In the genomic region with DNA sequence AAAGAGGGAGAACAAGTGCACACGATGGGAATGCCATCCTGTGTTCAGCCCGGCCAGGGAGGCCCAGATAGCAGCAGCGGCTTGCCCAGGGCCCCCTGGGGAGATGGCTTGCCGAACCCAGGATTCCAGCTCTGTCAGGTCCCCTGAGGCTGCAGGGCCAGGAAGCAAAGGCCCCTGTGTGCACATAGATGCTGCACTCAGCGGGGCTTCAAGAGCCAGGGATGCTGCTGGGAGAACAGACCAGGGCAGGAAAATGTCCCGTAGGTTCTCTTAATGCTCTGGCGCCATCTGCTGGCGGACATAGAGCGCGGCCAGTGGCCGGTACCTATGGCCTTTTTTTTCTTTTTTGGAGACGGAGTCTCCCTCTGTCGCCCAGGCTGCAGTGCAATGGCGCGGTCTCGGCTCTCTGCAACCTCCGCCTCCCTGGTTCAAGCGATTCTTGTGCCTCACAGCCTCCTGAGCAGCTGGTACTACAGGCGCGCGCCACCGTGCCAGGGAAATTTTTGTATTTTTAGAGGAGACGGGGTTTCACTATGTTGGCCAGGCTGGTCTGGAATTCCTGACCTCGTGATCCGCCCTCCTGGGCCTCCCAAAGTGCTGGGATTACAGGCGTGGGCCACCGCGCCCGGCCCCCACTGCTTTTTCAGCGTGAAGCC, we compare ENCODE assay signal across 8 cellular contexts. TPM values are rescaled to one million over a fixed set of nuclear protein-coding genes. Genes with fewer than 3 reads are reported as not detected.
DNase-seq lines count a peak whose midpoint lies in the region; ATAC-seq and TF ChIP-seq lines count a peak whose summit lies in the region.

No MANE protein-coding gene starts in this region.

- intact Hi-C loops in A673 (cut with micrococcal nuclease; ENCODE audit: unreplicated experiment) = loop anchor here (1.0 kb wide), 1 partner anchor 88 kb away; no protein-coding TSS in a partner anchor

- POLR2A ChIA-PET in A673 (lab: Charles Lee; ENCODE audit: low non-redundant PET) = no interaction called here

- H3K9me3 ChIP-seq in A673 (ENCODE audit: low read depth, low read length, poor library complexity, severe bottlenecking) = no peaks in the 10 kb centered on the region

- no peak overlapping the region for H3K4me3 ChIP-seq in A673 (ENCODE audit: low read depth, low read length, poor library complexity, severe bottlenecking)

- TF ChIP-seq CTCF in A673 (conservative IDR thresholded peaks at IDR 0.05; ENCODE audit: low read depth, low read length) = peak; percentile 89

- DNase-seq in A673 (ENCODE audit: low spot score) (peak; percentile 78), NCI-H2171 (lab: John Stamatoyannopoulos, UW) (peak; percentile 24), kidney tubule cell (ENCODE audit: low spot score) (peak; percentile 74)
- DNase-seq in activated CD4-positive, CD25-positive, alpha-beta regulatory T cell treated with anti-CD3 and anti-CD28 coated beads, Interleukin-2, amount 50 U/mL, for 72 hours = peak; percentile 76
- DNase-seq in central memory CD4-positive, alpha-beta T cell = peak; percentile 48
- peak; percentile 56 for DNase-seq in stimulated activated CD4-positive, alpha-beta T cell treated with anti-CD3 and anti-CD28 coated beads, Interleukin-2, amount 100 ng/mL, for 4 hours (ENCODE audit: low read depth)

- no TSS peak for BruUV-seq in A673 (replicated peaks; lab: Mats Ljungman, UMichigan)

- peak; percentile 91 for ATAC-seq in GM18511 (IDR thresholded peaks at IDR 0.05; ENCODE audit: unreplicated experiment)
- ATAC-seq in HG02973 (IDR thresholded peaks at IDR 0.05; ENCODE audit: unreplicated experiment) = peak; percentile 84

- no peak overlapping the region for H3K27ac ChIP-seq in A673 (ENCODE audit: low read depth, low read length, poor library complexity, severe bottlenecking)

- no peaks in the 10 kb centered on the region for H3K27me3 ChIP-seq in A673 (replicated peaks; ENCODE audit: insufficient read depth, low read depth, low read length, poor library complexity)

- no peaks in the 10 kb centered on the region for H3K4me1 ChIP-seq in A673 (ENCODE audit: insufficient read depth, low read length, poor library complexity, severe bottlenecking)

- CTCF ChIA-PET in A673 (lab: Charles Lee) = interaction anchor here (0.6 kb wide), 1 partner anchor 20 kb away, joined by 3 read pairs; no protein-coding TSS in a partner anchor

- H3K36me3 ChIP-seq in A673 (ENCODE audit: insufficient read depth, low read length, poor library complexity, severe bottlenecking) = peaks cover 22% of the 10 kb centered on the region

RNA-seq across cellular contexts. Expression of a gene that starts 22.4 kb away (rescaled TPM):
- 46.6 and 48.8 TPM in 2 replicates for total RNA-seq in A673 (2021)

RNA-seq across cellular contexts. Expression of a gene that starts 59.8 kb away (rescaled TPM):
- 53.8 and 54.1 TPM in 2 replicates for total RNA-seq in A673 (2021)

Comparison
In these comparisons a context has a peak if more than half of its experiments do, and no peak if none do; other contexts are left out.
1. DNase-seq: peak in every context shown above with its lines; median percentile 78 in A673; 76 in activated CD4-positive, CD25-positive, alpha-beta regulatory T cell treated with anti-CD3 and anti-CD28 coated beads, Interleukin-2, amount 50 U/mL, for 72 hours; 74 in kidney tubule cell; 56 in stimulated activated CD4-positive, alpha-beta T cell treated with anti-CD3 and anti-CD28 coated beads, Interleukin-2, amount 100 ng/mL, for 4 hours; 48 in central memory CD4-positive, alpha-beta T cell; 24 in NCI-H2171.